ENCODE assay signal across 15 cellular contexts in the genomic region with DNA sequence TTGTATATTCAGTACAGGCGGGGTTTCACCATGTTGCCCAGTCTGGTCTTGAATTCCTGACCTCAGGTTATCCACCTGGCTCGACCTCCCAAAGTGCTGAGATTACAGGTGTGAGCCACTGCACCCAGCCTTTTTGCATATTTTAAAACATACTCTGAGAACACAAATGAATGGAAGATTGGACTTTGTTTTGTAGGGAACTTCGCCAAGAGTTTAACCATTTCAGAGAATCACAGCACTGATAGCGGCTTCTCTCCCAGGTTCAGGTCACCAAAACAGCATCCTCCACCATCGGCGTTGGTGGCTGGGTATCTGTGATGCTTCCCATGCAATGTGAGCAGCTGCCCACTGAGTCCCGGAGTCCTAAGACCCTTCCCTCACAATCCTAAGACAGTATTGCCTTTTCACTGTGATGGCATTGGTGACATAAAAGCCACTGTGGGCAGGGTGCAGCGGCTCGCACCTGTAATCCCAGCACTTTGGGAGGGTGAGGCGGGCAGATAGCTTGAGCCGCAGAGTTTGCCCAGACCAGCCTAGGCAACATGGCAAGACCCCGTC. TPM values are rescaled to one million over a fixed set of nuclear protein-coding genes. Genes with fewer than 3 reads are reported as not detected.
DNase-seq lines count a peak whose midpoint lies in the region; ATAC-seq and TF ChIP-seq lines count a peak whose summit lies in the region.
"Had no signal": no experiment of that assay in that cellular context is flagged by ENCODE, and none has a peak within 500 bp of the region (broad histone marks: within the 10 kb centered on the region; RNA-seq: fewer than 3 reads in every experiment).

No MANE protein-coding gene starts in this region.

- H3K27me3 ChIP-seq in liver (ENCODE audit: control insufficient read depth in 4 of 4, insufficient read depth in 4 of 4, low read length in 3 of 4) (no peaks in the 10 kb centered on the region), vagina (no peaks in the 10 kb centered on the region)

- H3K9me3 Mint-ChIP-seq in dendritic cell treated with granulocyte-macrophage colony-stimulating factor and Interleukin-4, amounts not matched to agents 40 ng/mL and 50 ng/mL, for 4 days, result no peaks in the 10 kb centered on the region
- H3K9me3 Mint-ChIP-seq: CD4-positive, alpha-beta memory T cell; HFFc6 had no signal

- no peak overlapping the region for H3K9ac ChIP-seq in liver (ENCODE audit: low read depth in 1 of 2, low read length in 2 of 2)

- H3K36me3 Mint-ChIP-seq in dendritic cell treated with granulocyte-macrophage colony-stimulating factor and Interleukin-4, amounts not matched to agents 40 ng/mL and 50 ng/mL, for 4 days (ENCODE audit: low read depth), result no peaks in the 10 kb centered on the region
- H3K36me3 Mint-ChIP-seq: CD4-positive, alpha-beta memory T cell had no signal

- H3K4me3 ChIP-seq in Jurkat, Clone E6-1 (ENCODE audit: low read length), result peak overlapping the region; percentile 33
- H3K4me3 ChIP-seq in liver (ENCODE audit: low read depth in 1 of 3, low read length in 3 of 3) (no peak overlapping the region), vagina (no peak overlapping the region)

- 58% methylated on average over 12 of the region's 12 CpGs for WGBS in liver

- peak overlapping the region; percentile 95 for H3K27ac Mint-ChIP-seq in dendritic cell treated with granulocyte-macrophage colony-stimulating factor and Interleukin-4, amounts not matched to agents 40 ng/mL and 50 ng/mL, for 4 days
- H3K27ac Mint-ChIP-seq: CD4-positive, alpha-beta memory T cell; HFFc6 had no signal

- H3K4me1 ChIP-seq in liver (ENCODE audit: control insufficient read depth in 4 of 4, insufficient read depth in 4 of 4, low read length in 3 of 4), result peaks cover 0 to 10% (median 7%) of the 10 kb centered on the region in 4 donors
- H3K4me1 ChIP-seq in vagina, result peaks cover 35% of the 10 kb centered on the region

- intact Hi-C loops in dendritic cell treated with granulocyte-macrophage colony-stimulating factor and Interleukin-4, amounts not matched to agents 40 ng/mL and 50 ng/mL, for 4 days (cut with micrococcal nuclease), result loop anchor here (10.0 kb wide), 1 partner anchor 579 kb away; a partner anchor contains a TSS
- intact Hi-C loops in vagina (cut with DNase I), result loop anchor here (10.0 kb wide), 1 partner anchor 79 kb away; no protein-coding TSS in a partner anchor

- ATAC-seq in GM19452 (IDR thresholded peaks at IDR 0.05; ENCODE audit: unreplicated experiment) (no peak), HG02840 (IDR thresholded peaks at IDR 0.05; ENCODE audit: low FRiP score, unreplicated experiment) (no peak), HG03442 (IDR thresholded peaks at IDR 0.05; ENCODE audit: unreplicated experiment) (no peak)

- peaks cover 79% of the 10 kb centered on the region for H3K4me1 Mint-ChIP-seq in dendritic cell treated with granulocyte-macrophage colony-stimulating factor and Interleukin-4, amounts not matched to agents 40 ng/mL and 50 ng/mL, for 4 days (ENCODE audit: low read depth)

- TF ChIP-seq POLR2A in vagina (IDR thresholded peaks at IDR 0.05), result no peak

- H3K9me3 ChIP-seq in liver (ENCODE audit: control insufficient read depth in 4 of 4, low read length in 3 of 4), result no peaks in the 10 kb centered on the region
- H3K9me3 ChIP-seq in vagina, result no peaks in the 10 kb centered on the region

- no peak for DNase-seq in Jurkat, Clone E6-1 (ENCODE audit: low read depth, low spot score)
- no peak for DNase-seq in vagina (ENCODE audit: extremely low spot score in 2 of 2)
- DNase-seq: ACHN; C1 segment of cervical spinal cord; CD4-positive, alpha-beta memory T cell; DMS153; DND-41; HCEC 1CT; HFFc6 had no signal

- H3K4me3 Mint-ChIP-seq in dendritic cell treated with granulocyte-macrophage colony-stimulating factor and Interleukin-4, amounts not matched to agents 40 ng/mL and 50 ng/mL, for 4 days, result no peak overlapping the region
- H3K4me3 Mint-ChIP-seq: CD4-positive, alpha-beta memory T cell; HFFc6 had no signal

- no peak for TF ChIP-seq CTCF in liver (IDR thresholded peaks at IDR 0.05; ENCODE audit: low read depth, low read length, missing input control)
- no peak for TF ChIP-seq CTCF in vagina (IDR thresholded peaks at IDR 0.05)

- no peak for TF ChIP-seq RAD21 in liver (IDR thresholded peaks at IDR 0.05)

- H3K27me3 Mint-ChIP-seq in dendritic cell treated with granulocyte-macrophage colony-stimulating factor and Interleukin-4, amounts not matched to agents 40 ng/mL and 50 ng/mL, for 4 days, result no peaks in the 10 kb centered on the region

- H3K27ac ChIP-seq in liver (ENCODE audit: low read depth in 1 of 2, low read length in 2 of 2) (no peak overlapping the region), vagina (peak overlapping the region; percentile 85)
- H3K27ac ChIP-seq: HL-60 had no signal

- H3K36me3 ChIP-seq in liver (ENCODE audit: control insufficient read depth in 4 of 4, insufficient read depth in 3 of 4, low read depth in 1 of 4, low read length in 3 of 4) (no peaks in the 10 kb centered on the region), vagina (no peaks in the 10 kb centered on the region)

TF ChIP-seq in liver, 16 proteins besides CTCF, POLR2A, EP300 and RAD21:
- TF ChIP-seq HNF4A (conservative IDR thresholded peaks at IDR 0.05) (peak; percentile 33 to 43), JUND (IDR thresholded peaks at IDR 0.05) (no peak), YY1 (IDR thresholded peaks at IDR 0.05) (no peak), SP1 (IDR thresholded peaks at IDR 0.05) (no peak)
TF ChIP-seq in liver: peak in this region for 1.

RNA-seq across cellular contexts. Expression of a gene that starts 42.3 kb away (rescaled TPM):
- polyA plus RNA-seq in Jurkat, Clone E6-1 (2012; ENCODE audit: insufficient read depth, insufficient read length), result 254 TPM
- total RNA-seq in liver (100 to 1,000 TPM; 435 to 510 TPM), vagina (680 TPM)
- 100 to 1,000 TPM; 255 to 671 TPM for polyA plus RNA-seq in liver
